24 cellular contexts compared by ENCODE assay signal in the genomic region with DNA sequence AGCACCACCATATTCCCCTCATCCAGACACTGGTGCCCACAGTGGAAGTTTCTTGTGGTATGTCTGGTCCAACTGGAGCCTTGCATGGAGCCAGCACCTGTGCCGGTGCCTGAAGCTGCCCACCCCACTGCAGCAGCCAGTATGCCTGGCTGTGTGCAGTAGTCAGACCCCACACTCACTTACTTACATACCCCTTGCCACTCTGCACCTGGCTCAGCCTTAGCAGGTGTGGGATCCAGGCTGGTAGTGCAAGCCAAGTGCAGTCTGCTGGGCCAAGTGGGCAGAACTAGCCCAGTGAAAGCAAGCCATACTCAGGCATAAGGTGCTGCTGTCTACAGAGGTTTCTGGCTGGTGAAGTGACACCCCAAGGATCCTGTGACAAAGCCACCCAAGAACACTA.
"Had no signal": no experiment of that assay in that cellular context is flagged by ENCODE, and none has a peak within 500 bp of the region (broad histone marks: within the 10 kb centered on the region; RNA-seq: fewer than 3 reads in every experiment).

No MANE protein-coding gene starts in this region.

- H3K4me3 Mint-ChIP-seq: dendritic cell treated with granulocyte-macrophage colony-stimulating factor and Interleukin-4, amounts not matched to agents 40 ng/mL and 50 ng/mL, for 4 days; effector memory CD8-positive, alpha-beta T cell; endodermal cell; mesothelial cell of epicardium had no signal

- H3K27ac Mint-ChIP-seq: dendritic cell treated with granulocyte-macrophage colony-stimulating factor and Interleukin-4, amounts not matched to agents 40 ng/mL and 50 ng/mL, for 4 days; effector memory CD8-positive, alpha-beta T cell; endodermal cell; mesothelial cell of epicardium had no signal

- H3K9me3 ChIP-seq: colonic mucosa, gastrocnemius medialis had no signal

- H3K27me3 Mint-ChIP-seq: dendritic cell treated with granulocyte-macrophage colony-stimulating factor and Interleukin-4, amounts not matched to agents 40 ng/mL and 50 ng/mL, for 4 days; effector memory CD8-positive, alpha-beta T cell had no signal

- H3K36me3 ChIP-seq: colonic mucosa, esophagus squamous epithelium, gastrocnemius medialis, heart right ventricle, left lung, lower lobe of right lung had no signal

- ATAC-seq: effector memory CD8-positive, alpha-beta T cell; esophagus mucosa; gastrocnemius medialis; heart right ventricle; left cardiac atrium; left lung; left ventricle myocardium superior; mucosa of descending colon had no signal

- H3K27ac ChIP-seq: colonic mucosa, epithelial cell of prostate, esophagus squamous epithelium, gastrocnemius medialis, heart right ventricle, left lung, lower lobe of right lung had no signal

- DNase-seq: colonic mucosa; cortex of kidney; effector CD8-positive, alpha-beta T cell; effector memory CD8-positive, alpha-beta T cell; endodermal cell; erythroblast; esophagus squamous epithelium; foreskin fibroblast; foreskin melanocyte; gastrocnemius medialis; glutamatergic neuron; head of caudate nucleus; heart right ventricle; hippocampal formation; left cardiac atrium; left lung; left ventricle myocardium superior; lower lobe of right lung; mesenchymal stem cell; mucosa of descending colon had no signal

- H3K4me3 ChIP-seq: colonic mucosa, esophagus squamous epithelium, gastrocnemius medialis, heart right ventricle, left lung, lower lobe of right lung, mucosa of descending colon had no signal

- H3K36me3 Mint-ChIP-seq: mesothelial cell of epicardium had no signal

- H3K4me1 ChIP-seq: colonic mucosa, esophagus squamous epithelium, gastrocnemius medialis, heart right ventricle, left lung, lower lobe of right lung had no signal

- H3K27me3 ChIP-seq: colonic mucosa, esophagus squamous epithelium, gastrocnemius medialis, heart right ventricle, left lung had no signal
